24 cellular contexts compared by ENCODE assay signal in the genomic region with DNA sequence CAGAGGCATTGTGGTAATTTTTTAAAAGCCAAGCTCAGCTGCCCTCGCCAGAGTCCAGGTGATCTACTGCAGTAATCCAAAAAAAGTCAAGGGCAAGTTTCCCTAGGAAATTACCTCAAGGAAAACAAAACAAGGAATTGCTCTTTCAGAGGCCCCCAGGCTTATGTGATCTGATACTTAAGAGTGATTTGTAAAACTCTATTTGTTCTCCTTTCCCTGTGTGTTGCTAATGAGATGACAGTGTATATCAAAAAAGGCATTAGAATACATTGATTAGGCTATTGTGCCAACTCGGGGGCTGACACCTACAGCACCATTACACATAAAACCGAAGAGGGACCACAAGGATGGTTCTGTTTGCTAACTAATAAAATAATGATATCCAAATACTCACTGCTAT. TPM values are rescaled to one million over a fixed set of nuclear protein-coding genes. Genes with fewer than 3 reads are reported as not detected.
DNase-seq lines count a peak whose midpoint lies in the region; ATAC-seq, FAIRE-seq and TF ChIP-seq lines count a peak whose summit lies in the region.
"Had no signal": no experiment of that assay in that cellular context is flagged by ENCODE, and none has a peak within 500 bp of the region (broad histone marks: within the 10 kb centered on the region; RNA-seq: fewer than 3 reads in every experiment).

No MANE protein-coding gene starts in this region.

- POLR2A ChIA-PET in H1 (lab: Charles Lee; ENCODE audit: partially characterized antibody), result no interaction called here

- H4K8ac ChIP-seq in H1 (ENCODE audit: extremely low read depth, insufficient read depth, low read length), result no peak overlapping the region

- TF ChIP-seq POLR2A in H1 (IDR thresholded peaks at IDR 0.05; ENCODE audit: control extremely low read depth in 1 of 2, low read depth in 2 of 2, low read length in 2 of 2), result no peak

- H2BK12ac ChIP-seq in H1 (ENCODE audit: low read depth, low read length), result no peak overlapping the region; the same call in 1 of the 2 replicates

- H3K27me3 ChIP-seq in GM23338 (ENCODE audit: insufficient read depth), result no peaks in the 10 kb centered on the region
- H3K27me3 ChIP-seq in HUES64 (ENCODE audit: insufficient read depth, low read length), result no peaks in the 10 kb centered on the region
- H3K27me3 ChIP-seq in H1 (replicated peaks in 1 of 4; ENCODE audit: control insufficient read depth in 3 of 4, extremely low read depth in 1 of 4, insufficient read depth in 3 of 4, low read length in 3 of 4), result no peaks in the 10 kb centered on the region
- H3K27me3 ChIP-seq: Peyer's patch, SJCRH30 had no signal

- H3K4me3 Mint-ChIP-seq in GM23338 (no peak overlapping the region), endothelial cell (ENCODE audit: unreplicated experiment) (no peak overlapping the region)
- H3K4me3 Mint-ChIP-seq: IgD-negative memory B cell had no signal

- H4K91ac ChIP-seq in H1 (replicated peaks; ENCODE audit: insufficient read length, low read length), result no peak overlapping the region

- H3K9me3 ChIP-seq in HUES64 (ENCODE audit: insufficient read depth, low read depth, low read length), result no peaks in the 10 kb centered on the region
- no peaks in the 10 kb centered on the region for H3K9me3 ChIP-seq in H1 (ENCODE audit: insufficient read depth in 2 of 2, low read depth in 1 of 2, low read length in 1 of 2)
- H3K9me3 ChIP-seq: Peyer's patch, SJCRH30 had no signal

- no peaks in the 10 kb centered on the region; the same call in 1 of the 2 replicates for H3K9me2 ChIP-seq in GM23338 (ENCODE audit: insufficient read depth)

- H3K27me3 Mint-ChIP-seq in GM23338 (ENCODE audit: insufficient read depth, low read depth, poor library complexity), result peaks cover 8% of the 10 kb centered on the region
- no peaks in the 10 kb centered on the region for H3K27me3 Mint-ChIP-seq in endothelial cell (ENCODE audit: unreplicated experiment)
- H3K27me3 Mint-ChIP-seq: IgD-negative memory B cell had no signal

- CTCF ChIA-PET in H1 (lab: Charles Lee; ENCODE audit: partially characterized antibody), result interaction anchor here (0.7 to 1.8 kb wide), 7 partner anchors 10 to 106 kb away, joined by 3 to 6 read pairs (median 3); no protein-coding TSS in a partner anchor

- H2AFZ ChIP-seq in GM23338 (no peak overlapping the region), H1 (ENCODE audit: low read length) (no peak overlapping the region)

- H3K4me1 Mint-ChIP-seq in GM23338 (peaks cover 41% of the 10 kb centered on the region), endothelial cell (ENCODE audit: unreplicated experiment) (peaks cover 25% of the 10 kb centered on the region)

- TF ChIP-seq RAD21 in H1 (IDR thresholded peaks at IDR 0.05 in 1 of 2, conservative IDR thresholded peaks at IDR 0.05 in 1 of 2; ENCODE audit: low read depth in 2 of 2, low read length in 2 of 2), result no peak

- H3K36me3 Mint-ChIP-seq in GM23338 (ENCODE audit: low read depth), result peaks cover 20% of the 10 kb centered on the region
- peaks cover 7% of the 10 kb centered on the region for H3K36me3 Mint-ChIP-seq in endothelial cell (ENCODE audit: low read depth, unreplicated experiment)

- peaks cover 39% of the 10 kb centered on the region for H3K4me1 ChIP-seq in GM23338 (ENCODE audit: insufficient read depth)
- H3K4me1 ChIP-seq in HUES64 (ENCODE audit: insufficient read depth, low read length), result peaks cover 30% of the 10 kb centered on the region
- H3K4me1 ChIP-seq in H1 (replicated peaks in 1 of 4; ENCODE audit: control insufficient read depth in 3 of 4, insufficient read depth in 4 of 4, low read length in 3 of 4), result peaks cover 7 to 15% (median 11%) of the 10 kb centered on the region in 4 experiments
- H3K4me1 ChIP-seq: SJCRH30 had no signal

- no peak overlapping the region for H3K18ac ChIP-seq in H1 (ENCODE audit: extremely low read depth, low read length)

- no peaks in the 10 kb centered on the region; the same call in 1 of the 2 replicates for H3K79me1 ChIP-seq in H1 (ENCODE audit: low read depth, low read length)

- H3K23ac ChIP-seq in H1 (ENCODE audit: insufficient read length), result no peak overlapping the region

- H3K27ac Mint-ChIP-seq in GM23338 (peak overlapping the region; percentile 42), endothelial cell (ENCODE audit: unreplicated experiment) (no peak overlapping the region)
- H3K27ac Mint-ChIP-seq: IgD-negative memory B cell had no signal

- H2BK20ac ChIP-seq in H1 (ENCODE audit: low read length), result no peak overlapping the region

- H2AK5ac ChIP-seq in H1 (ENCODE audit: low read depth, low read length), result no peak overlapping the region

- no peak for TF ChIP-seq CTCF in GM23338 (conservative IDR thresholded peaks at IDR 0.05; ENCODE audit: low read depth in 2 of 2)
- TF ChIP-seq CTCF in H1 (IDR thresholded peaks at IDR 0.05; ENCODE audit: control extremely low read depth in 1 of 3, insufficient read depth in 1 of 3, low read depth in 1 of 3, low read length in 3 of 3), result no peak
- no peak for TF ChIP-seq CTCF in endothelial cell (IDR thresholded peaks at IDR 0.05; ENCODE audit: unreplicated experiment)

- H3K9me3 Mint-ChIP-seq in GM23338, result no peaks in the 10 kb centered on the region
- H3K9me3 Mint-ChIP-seq in endothelial cell (ENCODE audit: unreplicated experiment), result no peaks in the 10 kb centered on the region
- H3K9me3 Mint-ChIP-seq: IgD-negative memory B cell had no signal

- peaks cover 11% of the 10 kb centered on the region; the same call in 1 of the 2 replicates for H3F3A ChIP-seq in GM23338 (replicated peaks; ENCODE audit: low read depth)

- H3K36me3 ChIP-seq in GM23338 (ENCODE audit: insufficient read depth), result no peaks in the 10 kb centered on the region
- peaks cover 35% of the 10 kb centered on the region for H3K36me3 ChIP-seq in HUES64 (ENCODE audit: insufficient read depth, low read length)
- H3K36me3 ChIP-seq in H1 (ENCODE audit: control insufficient read depth in 2 of 4, insufficient read depth in 4 of 4, low read length in 3 of 4), result peaks cover 0 to 21% (median 6%) of the 10 kb centered on the region in 4 experiments; a peak in 3 of 8 replicates

- no peak overlapping the region for H2BK5ac ChIP-seq in H1 (ENCODE audit: low read depth, low read length)

- H3K23me2 ChIP-seq in H1 (ENCODE audit: low read depth, low read length), result no peaks in the 10 kb centered on the region

- no peak overlapping the region for H3K56ac ChIP-seq in H1 (replicated peaks; ENCODE audit: insufficient read length, low read depth, low read length)

- H3K27ac ChIP-seq in GM23338 (ENCODE audit: low read depth) (no peak overlapping the region), HUES64 (ENCODE audit: low read depth, low read length) (peak overlapping the region; percentile 23; the same call in 1 of the 2 replicates), H1 (ENCODE audit: low read depth, low read length) (no peak overlapping the region)
- H3K27ac ChIP-seq: C4-2B, Peyer's patch, SJCRH30 had no signal

- H3K79me2 ChIP-seq in GM23338 (replicated peaks; ENCODE audit: insufficient read depth), result 0 out of 2 replicates have a peak, but pooled peaks cover 5% of the 10 kb centered on the region
- no peaks in the 10 kb centered on the region for H3K79me2 ChIP-seq in H1 (ENCODE audit: control insufficient read depth in 1 of 2, insufficient read depth in 2 of 2, low read length in 2 of 2)

- no peak overlapping the region for H4K5ac ChIP-seq in H1 (ENCODE audit: insufficient read length, low read depth, low read length)

- H2BK15ac ChIP-seq in H1 (ENCODE audit: low read length), result no peak overlapping the region

- H3K4ac ChIP-seq in H1 (replicated peaks; ENCODE audit: insufficient read length, low read depth, low read length), result no peak overlapping the region

- H3K4me2 ChIP-seq in GM23338, result peak overlapping the region; percentile 52
- peak overlapping the region; percentile 36 to 55; a peak in 3 of 4 replicates for H3K4me2 ChIP-seq in H1 (ENCODE audit: insufficient read depth in 1 of 2, low read depth in 2 of 2, low read length in 2 of 2)

- H2BK120ac ChIP-seq in H1 (replicated peaks; ENCODE audit: low read depth, low read length), result no peak overlapping the region

- no peak for DNase-seq in GM23338 (ENCODE audit: low spot score)
- peak; percentile 64 for DNase-seq in NCI-H82 treated with DMSO at 0.1 percent for 48 hours (lab: John Stamatoyannopoulos, UW; ENCODE audit: unreplicated experiment)
- no peak for DNase-seq in H1 (ENCODE audit: low read depth in 1 of 2, low spot score in 2 of 2)
- no peak for DNase-seq in COR-L47 (lab: John Stamatoyannopoulos, UW)
- no peak for DNase-seq in SKM-1 treated with dmso at 0.1 percent for 144 hours (lab: John Stamatoyannopoulos, UW; ENCODE audit: unreplicated experiment)
- no peak for DNase-seq in NCI-H526 (lab: John Stamatoyannopoulos, UW)
- DNase-seq in endothelial cell (ENCODE audit: low spot score), result no peak
- DNase-seq: DMS53, GDM1, Karpas-422, MV-4-11, NCI-H1417, NCI-H226, NCI-H510A treated with DMSO at 0.1 percent for 48 hours, Peyer's patch, SJCRH30, T-helper 1 cell had no signal

- H4K20me1 ChIP-seq in GM23338 (replicated peaks; ENCODE audit: insufficient read depth) (no peaks in the 10 kb centered on the region; the same call in 1 of the 2 replicates), H1 (replicated peaks in 1 of 2; ENCODE audit: control insufficient read depth in 1 of 2, insufficient read depth in 2 of 2, low read length in 2 of 2) (peaks cover 4 to 5% of the 10 kb centered on the region in 2 experiments)

- WGBS in HUES64, result 44% methylated on average over 2 of the region's 3 CpGs
- WGBS in H1 (ENCODE audit: extremely low coverage in 1 of 2, insufficient coverage in 1 of 2, insufficient read length in 1 of 2, insufficient replicate concordance in 2 of 2, low coverage in 1 of 2, low lambda C conversion rate in 2 of 2, missing lambda C conversion rate in 1 of 2), 2 experiments, result 63% methylated on average over 3 of the region's 3 CpGs; no CpG with 5 or more reads in 1 of the 2 experiments

- FAIRE-seq in H1 (lab: Jason Lieb, UNC), result no peak
- FAIRE-seq: A204.1, D721Med, GM19239, H54 had no signal

- peak overlapping the region; percentile 14 for H3K4me3 ChIP-seq in GM23338
- no peak overlapping the region for H3K4me3 ChIP-seq in HUES64 (ENCODE audit: low read length)
- H3K4me3 ChIP-seq in H1 (ENCODE audit: extremely low read depth in 1 of 4, insufficient read depth in 2 of 4, low read depth in 3 of 4, low read length in 4 of 4), result no peak overlapping the region
- H3K4me3 ChIP-seq: Peyer's patch, SJCRH30 had no signal

- no peak for TF ChIP-seq EP300 in H1 (IDR thresholded peaks at IDR 0.05; ENCODE audit: borderline replicate concordance in 1 of 2, low read depth in 2 of 2, low read length in 2 of 2)

- peak; percentile 72 for ATAC-seq in GM23338

- H3K9ac ChIP-seq in HUES64 (ENCODE audit: low read depth, low read length) (no peak overlapping the region), H1 (replicated peaks in 1 of 4; ENCODE audit: extremely low read depth in 1 of 4, low read depth in 3 of 4, low read length in 3 of 4) (no peak overlapping the region; a peak in 1 of 7 replicates)

- no peak overlapping the region for H3K14ac ChIP-seq in H1 (ENCODE audit: insufficient read length)

RNA-seq across cellular contexts. Expression of gene CHRM4, which starts 44.5 kb away (rescaled TPM):
- 0.93 and 0.97 TPM in 2 replicates for total RNA-seq in GM23338 (2014; rRNA removed; shearing (Covaris generic))
- polyA plus RNA-seq in GM23338 (2016; fragmentation: Nextera tagmentation; extraction: Ambion mirVana), result not detected in 2 replicates
- 0.20 TPM for polyA plus RNA-seq in HUES64 (2013, experiment 1 of 2)
- 0.25 TPM for polyA plus RNA-seq in HUES64 (2013, experiment 2 of 2)
- total RNA-seq in H1 (2021; fragmentation: NEBNext Ultra II Directional; extraction: Animal tissue kit (Norgen Biotek cat#: 25700)), result 0.63 and 1.1 TPM in 2 replicates
- polyA plus RNA-seq in H1 (2011; rRNA removed), result 1.3 and 2.2 TPM in 2 replicates
- polyA plus RNA-seq in H1 (2011; cell fraction: cytosol; rRNA removed), result 0.98 TPM
- polyA plus RNA-seq in H1 (2011; cell fraction: nucleus; rRNA removed), result 1.1 TPM
- 0.30 to 1.0 TPM (median 0.96 TPM) in 4 replicates for polyA plus RNA-seq in H1 (2012, experiment 1 of 2)
- 0.66 TPM for polyA plus RNA-seq in H1 (2012, experiment 2 of 2)
- 0.73 TPM for polyA plus RNA-seq in H1 (2013, experiment 1 of 2)
- 0.68 TPM for polyA plus RNA-seq in H1 (2013, experiment 2 of 2)
- 1.6 and 1.9 TPM in 2 replicates for polyA minus RNA-seq in H1 (2011; rRNA and poly(A)+ RNA removed)
- polyA minus RNA-seq in H1 (2011; cell fraction: cytosol; rRNA and poly(A)+ RNA removed), result not detected
- 1.1 TPM for polyA minus RNA-seq in H1 (2011; cell fraction: nucleus; rRNA and poly(A)+ RNA removed)
- total RNA-seq in endothelial cell (ENCODE audit: unreplicated experiment), result not detected

RNA-seq across cellular contexts. Expression of gene MDK, which starts 54.6 kb away (rescaled TPM):
- 388 and 438 TPM in 2 replicates for total RNA-seq in GM23338 (2014; rRNA removed; shearing (Covaris generic))
- polyA plus RNA-seq in GM23338 (2016; fragmentation: Nextera tagmentation; extraction: Ambion mirVana) (451 and 477 TPM in 2 replicates), H1 (2011; rRNA removed) (606 and 948 TPM in 2 replicates)
- polyA plus RNA-seq in HUES64 (2013, experiment 1 of 2), result 605 TPM
- polyA plus RNA-seq in HUES64 (2013, experiment 2 of 2), result 719 TPM
- total RNA-seq in H1 (2021; fragmentation: NEBNext Ultra II Directional; extraction: Animal tissue kit (Norgen Biotek cat#: 25700)), result 309 and 338 TPM in 2 replicates
- polyA plus RNA-seq in H1 (2011; cell fraction: cytosol; rRNA removed), result 870 TPM
- polyA plus RNA-seq in H1 (2011; cell fraction: nucleus; rRNA removed), result 559 TPM
- polyA plus RNA-seq in H1 (2012, experiment 1 of 2), result 605 to 743 TPM (median 671 TPM) in 4 replicates
- 841 TPM for polyA plus RNA-seq in H1 (2012, experiment 2 of 2)
- 949 TPM for polyA plus RNA-seq in H1 (2013, experiment 1 of 2)
- polyA plus RNA-seq in H1 (2013, experiment 2 of 2), result 1,178 TPM
- polyA minus RNA-seq in H1 (2011; rRNA and poly(A)+ RNA removed), result 84.3 and 125 TPM in 2 replicates
- polyA minus RNA-seq in H1 (2011; cell fraction: cytosol; rRNA and poly(A)+ RNA removed), result 189 TPM
- polyA minus RNA-seq in H1 (2011; cell fraction: nucleus; rRNA and poly(A)+ RNA removed), result 88.1 TPM
- total RNA-seq in endothelial cell (ENCODE audit: unreplicated experiment), result 553 TPM
